1 cellular context compared by ENCODE assay signal in genomic region chr9:124595743-124596142, GRCh38.
TF ChIP-seq lines count a peak whose summit lies in the region.

No MANE protein-coding gene starts in this region.

TF ChIP-seq in HepG2, 621 proteins besides CTCF, POLR2A, EP300 and RAD21 (continued from another document and continues in another):
- TF ChIP-seq ATF5 (CRISPR knock-in tag; IDR thresholded peaks at IDR 0.05; ENCODE audit: low read depth), result no peak
- TF ChIP-seq NONO (IDR thresholded peaks at IDR 0.05), result no peak
- no peak for TF ChIP-seq NONO (CRISPR knock-in tag; conservative IDR thresholded peaks at IDR 0.05)
- TF ChIP-seq GATAD1 (CRISPR knock-in tag; IDR thresholded peaks at IDR 0.05), result peak; percentile 47; the same call in 1 of the 2 replicates
- no peak for TF ChIP-seq GZF1 (CRISPR knock-in tag; IDR thresholded peaks at IDR 0.05)
- no peak for TF ChIP-seq ZNF761 (CRISPR knock-in tag; conservative IDR thresholded peaks at IDR 0.05)
- TF ChIP-seq MIER3 (CRISPR knock-in tag; IDR thresholded peaks at IDR 0.05; ENCODE audit: borderline replicate concordance), result 0 out of 2 replicates have a peak, but pooled peaks have one; percentile 25
- no peak for TF ChIP-seq TBL1XR1 (IDR thresholded peaks at IDR 0.05; ENCODE audit: borderline replicate concordance, low read length, partially characterized antibody)
- 0 out of 2 replicates have a peak, but pooled peaks have one; percentile 41 for TF ChIP-seq CBX5 (CRISPR knock-in tag; IDR thresholded peaks at IDR 0.05; ENCODE audit: borderline replicate concordance)
- no peak for TF ChIP-seq SP2 (CRISPR knock-in tag; IDR thresholded peaks at IDR 0.05)
- TF ChIP-seq TBX2 (CRISPR knock-in tag; IDR thresholded peaks at IDR 0.05; ENCODE audit: borderline replicate concordance), result peak; percentile 34; the same call in 1 of the 2 replicates
- TF ChIP-seq, protein P1, sequence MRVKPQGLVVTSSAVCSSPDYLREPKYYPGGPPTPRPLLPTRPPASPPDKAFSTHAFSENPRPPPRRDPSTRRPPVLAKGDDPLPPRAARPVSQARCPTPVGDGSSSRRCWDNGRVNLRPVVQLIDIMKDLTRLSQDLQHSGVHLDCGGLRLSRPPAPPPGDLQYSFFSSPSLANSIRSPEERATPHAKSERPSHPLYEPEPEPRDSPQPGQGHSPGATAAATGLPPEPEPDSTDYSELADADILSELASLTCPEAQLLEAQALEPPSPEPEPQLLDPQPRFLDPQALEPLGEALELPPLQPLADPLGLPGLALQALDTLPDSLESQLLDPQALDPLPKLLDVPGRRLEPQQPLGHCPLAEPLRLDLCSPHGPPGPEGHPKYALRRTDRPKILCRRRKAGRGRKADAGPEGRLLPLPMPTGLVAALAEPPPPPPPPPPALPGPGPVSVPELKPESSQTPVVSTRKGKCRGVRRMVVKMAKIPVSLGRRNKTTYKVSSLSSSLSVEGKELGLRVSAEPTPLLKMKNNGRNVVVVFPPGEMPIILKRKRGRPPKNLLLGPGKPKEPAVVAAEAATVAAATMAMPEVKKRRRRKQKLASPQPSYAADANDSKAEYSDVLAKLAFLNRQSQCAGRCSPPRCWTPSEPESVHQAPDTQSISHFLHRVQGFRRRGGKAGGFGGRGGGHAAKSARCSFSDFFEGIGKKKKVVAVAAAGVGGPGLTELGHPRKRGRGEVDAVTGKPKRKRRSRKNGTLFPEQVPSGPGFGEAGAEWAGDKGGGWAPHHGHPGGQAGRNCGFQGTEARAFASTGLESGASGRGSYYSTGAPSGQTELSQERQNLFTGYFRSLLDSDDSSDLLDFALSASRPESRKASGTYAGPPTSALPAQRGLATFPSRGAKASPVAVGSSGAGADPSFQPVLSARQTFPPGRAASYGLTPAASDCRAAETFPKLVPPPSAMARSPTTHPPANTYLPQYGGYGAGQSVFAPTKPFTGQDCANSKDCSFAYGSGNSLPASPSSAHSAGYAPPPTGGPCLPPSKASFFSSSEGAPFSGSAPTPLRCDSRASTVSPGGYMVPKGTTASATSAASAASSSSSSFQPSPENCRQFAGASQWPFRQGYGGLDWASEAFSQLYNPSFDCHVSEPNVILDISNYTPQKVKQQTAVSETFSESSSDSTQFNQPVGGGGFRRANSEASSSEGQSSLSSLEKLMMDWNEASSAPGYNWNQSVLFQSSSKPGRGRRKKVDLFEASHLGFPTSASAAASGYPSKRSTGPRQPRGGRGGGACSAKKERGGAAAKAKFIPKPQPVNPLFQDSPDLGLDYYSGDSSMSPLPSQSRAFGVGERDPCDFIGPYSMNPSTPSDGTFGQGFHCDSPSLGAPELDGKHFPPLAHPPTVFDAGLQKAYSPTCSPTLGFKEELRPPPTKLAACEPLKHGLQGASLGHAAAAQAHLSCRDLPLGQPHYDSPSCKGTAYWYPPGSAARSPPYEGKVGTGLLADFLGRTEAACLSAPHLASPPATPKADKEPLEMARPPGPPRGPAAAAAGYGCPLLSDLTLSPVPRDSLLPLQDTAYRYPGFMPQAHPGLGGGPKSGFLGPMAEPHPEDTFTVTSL (CRISPR knock-in tag; IDR thresholded peaks at IDR 0.05; ENCODE audit: borderline replicate concordance), result peak; percentile 60; the same call in 1 of the 2 replicates
- TF ChIP-seq, protein P2, sequence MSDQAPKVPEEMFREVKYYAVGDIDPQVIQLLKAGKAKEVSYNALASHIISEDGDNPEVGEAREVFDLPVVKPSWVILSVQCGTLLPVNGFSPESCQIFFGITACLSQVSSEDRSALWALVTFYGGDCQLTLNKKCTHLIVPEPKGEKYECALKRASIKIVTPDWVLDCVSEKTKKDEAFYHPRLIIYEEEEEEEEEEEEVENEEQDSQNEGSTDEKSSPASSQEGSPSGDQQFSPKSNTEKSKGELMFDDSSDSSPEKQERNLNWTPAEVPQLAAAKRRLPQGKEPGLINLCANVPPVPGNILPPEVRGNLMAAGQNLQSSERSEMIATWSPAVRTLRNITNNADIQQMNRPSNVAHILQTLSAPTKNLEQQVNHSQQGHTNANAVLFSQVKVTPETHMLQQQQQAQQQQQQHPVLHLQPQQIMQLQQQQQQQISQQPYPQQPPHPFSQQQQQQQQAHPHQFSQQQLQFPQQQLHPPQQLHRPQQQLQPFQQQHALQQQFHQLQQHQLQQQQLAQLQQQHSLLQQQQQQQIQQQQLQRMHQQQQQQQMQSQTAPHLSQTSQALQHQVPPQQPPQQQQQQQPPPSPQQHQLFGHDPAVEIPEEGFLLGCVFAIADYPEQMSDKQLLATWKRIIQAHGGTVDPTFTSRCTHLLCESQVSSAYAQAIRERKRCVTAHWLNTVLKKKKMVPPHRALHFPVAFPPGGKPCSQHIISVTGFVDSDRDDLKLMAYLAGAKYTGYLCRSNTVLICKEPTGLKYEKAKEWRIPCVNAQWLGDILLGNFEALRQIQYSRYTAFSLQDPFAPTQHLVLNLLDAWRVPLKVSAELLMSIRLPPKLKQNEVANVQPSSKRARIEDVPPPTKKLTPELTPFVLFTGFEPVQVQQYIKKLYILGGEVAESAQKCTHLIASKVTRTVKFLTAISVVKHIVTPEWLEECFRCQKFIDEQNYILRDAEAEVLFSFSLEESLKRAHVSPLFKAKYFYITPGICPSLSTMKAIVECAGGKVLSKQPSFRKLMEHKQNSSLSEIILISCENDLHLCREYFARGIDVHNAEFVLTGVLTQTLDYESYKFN (CRISPR knock-in tag; conservative IDR thresholded peaks at IDR 0.05), result peak; percentile 61
- TF ChIP-seq FOXM1 (CRISPR knock-in tag; IDR thresholded peaks at IDR 0.05), result no peak
- TF ChIP-seq CHCHD3 (CRISPR knock-in tag; IDR thresholded peaks at IDR 0.05), result no peak
- no peak for TF ChIP-seq RAD51 (IDR thresholded peaks at IDR 0.05; ENCODE audit: borderline replicate concordance)
- TF ChIP-seq ZNF430 (CRISPR knock-in tag; IDR thresholded peaks at IDR 0.05), result no peak
- TF ChIP-seq SIN3B (IDR thresholded peaks at IDR 0.05; ENCODE audit: low read length), result no peak
- TF ChIP-seq ZNF609 (CRISPR knock-in tag; IDR thresholded peaks at IDR 0.05; ENCODE audit: borderline replicate concordance), result no peak
- no peak for TF ChIP-seq MTA1 (CRISPR knock-in tag; IDR thresholded peaks at IDR 0.05; ENCODE audit: borderline replicate concordance)
- TF ChIP-seq ATF7-NPFF (CRISPR knock-in tag; IDR thresholded peaks at IDR 0.05; ENCODE audit: low read depth), result no peak
- no peak for TF ChIP-seq ZNF737 (CRISPR knock-in tag; IDR thresholded peaks at IDR 0.05; ENCODE audit: borderline replicate concordance)
- TF ChIP-seq HMGA1 (CRISPR knock-in tag; conservative IDR thresholded peaks at IDR 0.05), result no peak
- TF ChIP-seq HIVEP1 (CRISPR knock-in tag; IDR thresholded peaks at IDR 0.05), result no peak
- TF ChIP-seq ZNF234 (CRISPR knock-in tag; conservative IDR thresholded peaks at IDR 0.05), result no peak
- no peak for TF ChIP-seq ZEB1 (IDR thresholded peaks at IDR 0.05; ENCODE audit: insufficient replicate concordance, low read depth)
- no peak for TF ChIP-seq SMAD3 (CRISPR knock-in tag; IDR thresholded peaks at IDR 0.05)
- TF ChIP-seq HNF4G (IDR thresholded peaks at IDR 0.05; ENCODE audit: borderline replicate concordance, low read depth, low read length), result peak; percentile 69; the same call in 1 of the 2 replicates
- TF ChIP-seq HNF4G (CRISPR knock-in tag; IDR thresholded peaks at IDR 0.05; ENCODE audit: borderline replicate concordance, low read depth), result no peak
- TF ChIP-seq CBX2 (IDR thresholded peaks at IDR 0.05; ENCODE audit: low read depth, low read length), result no peak
- no peak for TF ChIP-seq CBX2 (CRISPR knock-in tag; IDR thresholded peaks at IDR 0.05; ENCODE audit: low read depth)
- no peak for TF ChIP-seq ZNF816 (CRISPR knock-in tag; IDR thresholded peaks at IDR 0.05; ENCODE audit: borderline replicate concordance)
- TF ChIP-seq ZNF44 (CRISPR knock-in tag; IDR thresholded peaks at IDR 0.05), result no peak
- TF ChIP-seq, protein P3, sequence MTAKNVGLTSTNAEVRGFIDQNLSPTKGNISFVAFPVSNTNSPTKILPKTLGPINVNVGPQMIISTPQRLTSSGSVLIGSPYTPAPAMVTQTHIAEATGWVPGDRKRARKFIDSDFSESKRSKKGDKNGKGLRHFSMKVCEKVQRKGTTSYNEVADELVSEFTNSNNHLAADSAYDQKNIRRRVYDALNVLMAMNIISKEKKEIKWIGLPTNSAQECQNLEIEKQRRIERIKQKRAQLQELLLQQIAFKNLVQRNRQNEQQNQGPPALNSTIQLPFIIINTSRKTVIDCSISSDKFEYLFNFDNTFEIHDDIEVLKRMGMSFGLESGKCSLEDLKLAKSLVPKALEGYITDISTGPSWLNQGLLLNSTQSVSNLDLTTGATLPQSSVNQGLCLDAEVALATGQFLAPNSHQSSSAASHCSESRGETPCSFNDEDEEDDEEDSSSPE (CRISPR knock-in tag; IDR thresholded peaks at IDR 0.05), result 0 out of 2 replicates have a peak, but pooled peaks have one; percentile 10
- TF ChIP-seq PLSCR1 (CRISPR knock-in tag; IDR thresholded peaks at IDR 0.05; ENCODE audit: borderline replicate concordance), result no peak
- peak; percentile 60 for TF ChIP-seq FOXA3 (CRISPR knock-in tag; IDR thresholded peaks at IDR 0.05)
- no peak for TF ChIP-seq ZNF335 (CRISPR knock-in tag; IDR thresholded peaks at IDR 0.05)
- TF ChIP-seq ZMYM4 (CRISPR knock-in tag; IDR thresholded peaks at IDR 0.05), result peak; percentile 94
- no peak for TF ChIP-seq DNMT1 (CRISPR knock-in tag; IDR thresholded peaks at IDR 0.05)
- peak; percentile 79 for TF ChIP-seq HNF4A (CRISPR knock-in tag; IDR thresholded peaks at IDR 0.05)
- TF ChIP-seq TAF1 (CRISPR knock-in tag; IDR thresholded peaks at IDR 0.05), result no peak
- no peak for TF ChIP-seq ZNF891 (CRISPR knock-in tag; IDR thresholded peaks at IDR 0.05)
- peak; percentile 57; the same call in 1 of the 2 replicates for TF ChIP-seq NCOA2 (CRISPR knock-in tag; IDR thresholded peaks at IDR 0.05)
- no peak for TF ChIP-seq ZNF333 (CRISPR knock-in tag; IDR thresholded peaks at IDR 0.05; ENCODE audit: borderline replicate concordance)
- TF ChIP-seq HMG20A (CRISPR knock-in tag; IDR thresholded peaks at IDR 0.05; ENCODE audit: borderline replicate concordance), result peak; percentile 27; the same call in 1 of the 2 replicates
- no peak for TF ChIP-seq FIP1L1 (IDR thresholded peaks at IDR 0.05; ENCODE audit: borderline replicate concordance, insufficient read depth, low read depth, low read length)
- no peak for TF ChIP-seq MAFG (CRISPR knock-in tag; IDR thresholded peaks at IDR 0.05)
- no peak for TF ChIP-seq ZNF343 (CRISPR knock-in tag; IDR thresholded peaks at IDR 0.05)
- TF ChIP-seq, protein P4, sequence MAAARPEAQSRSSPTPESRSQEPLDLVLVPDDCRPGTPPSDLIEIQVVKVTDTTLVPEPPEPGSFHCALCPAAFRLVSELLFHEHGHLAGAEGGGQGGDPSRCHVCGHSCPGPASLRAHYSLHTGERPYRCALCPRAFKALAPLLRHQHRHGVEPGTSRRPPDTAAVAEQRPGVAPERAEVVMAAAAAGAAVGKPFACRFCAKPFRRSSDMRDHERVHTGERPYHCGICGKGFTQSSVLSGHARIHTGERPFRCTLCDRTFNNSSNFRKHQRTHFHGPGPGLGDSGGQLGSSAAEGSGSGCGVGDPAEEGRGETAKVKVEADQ (CRISPR knock-in tag; IDR thresholded peaks at IDR 0.05; ENCODE audit: borderline replicate concordance), result no peak
- no peak for TF ChIP-seq ZNF780A (CRISPR knock-in tag; IDR thresholded peaks at IDR 0.05)
- peak; percentile 46; the same call in 1 of the 2 replicates for TF ChIP-seq PITX1 (CRISPR knock-in tag; IDR thresholded peaks at IDR 0.05)
